ENCODE assay signal across 10 cellular contexts in genomic region chr6:44185356-44185755, GRCh38. TPM values are rescaled to one million over a fixed set of nuclear protein-coding genes. Genes with fewer than 3 reads are reported as not detected.
"Had no signal": no experiment of that assay in that cellular context is flagged by ENCODE, and none has a peak within 500 bp of the region (broad histone marks: within the 10 kb centered on the region; RNA-seq: fewer than 3 reads in every experiment).

No MANE protein-coding gene starts in this region.

RNA-seq across cellular contexts. Expression of gene CAPN11, which starts 26.7 kb away (rescaled TPM):
- total RNA-seq: astrocyte; IMR-90; MCF 10A; RPMI7951; T-helper 1 cell treated with Interleukin-12 subunit alpha and Interleukin-12 subunit beta and Interleukin-4 antibody, amounts not matched to agents 30 ng/mL and 1 ng/mL, for 36 hours had no signal
- polyA plus RNA-seq: IMR-90 had no signal

RNA-seq across cellular contexts. Expression of gene MYMX, which starts 31.4 kb away (rescaled TPM):
- total RNA-seq: activated CD4-positive, alpha-beta T cell treated with anti-CD3 and anti-CD28 coated beads for 36 hours; activated CD4-positive, alpha-beta T cell treated with anti-CD3 and anti-CD28 coated beads, Interleukin-2, amount 10 ng/mL, durations not matched to agents 7 days and 5 days; activated CD8-positive, alpha-beta T cell treated with anti-CD3 and anti-CD28 coated beads, Interleukin-2, amount 10 ng/mL, durations not matched to agents 7 days and 5 days; activated naive CD4-positive, alpha-beta T cell treated with anti-CD3 and anti-CD28 coated beads, Interleukin-2, amount 50 U/mL, for 72 hours; activated T-helper 2 cell treated with anti-CD3 and anti-CD28 coated beads, Interferon-gamma antibody, Interleukin-2, Interleukin-4, amounts not matched to agents 10 μg/mL and 5 μg/mL and 100 μg/mL, durations not matched to agents 14 hours and 24 hours and 36 hours; astrocyte; IMR-90; MCF 10A; RPMI7951; T-helper 1 cell treated with Interleukin-12 subunit alpha and Interleukin-12 subunit beta and Interleukin-4 antibody, amounts not matched to agents 30 ng/mL and 1 ng/mL, for 36 hours had no signal
- polyA plus RNA-seq: IMR-90 had no signal
